Comparison of ENCODE assay signal across 12 cellular contexts in genomic region chr5:23332650-23333251, GRCh38.
A peak's percentile ranks its signal among the peaks of the same experiment; 100 is the strongest.
DNase-seq lines count a peak whose midpoint lies in the region; ATAC-seq and TF ChIP-seq lines count a peak whose summit lies in the region.
"Had no signal": no experiment of that assay in that cellular context is flagged by ENCODE, and none has a peak within 500 bp of the region (broad histone marks: within the 10 kb centered on the region; RNA-seq: fewer than 3 reads in every experiment).

No MANE protein-coding gene starts in this region.

- ATAC-seq in Panc1: no peak
- no peak for ATAC-seq in GM18873 (IDR thresholded peaks at IDR 0.05; ENCODE audit: low FRiP score, unreplicated experiment)

- TF ChIP-seq EP300 in tibial nerve (IDR thresholded peaks at IDR 0.05): no peak

- H3K9me3 ChIP-seq in Panc1 (ENCODE audit: control insufficient read depth, insufficient read depth, low read depth, low read length) (peaks cover 4% of the 10 kb centered on the region; the same call in 1 of the 2 replicates), tibial nerve (no peaks in the 10 kb centered on the region), uterus (no peaks in the 10 kb centered on the region)

- no peak overlapping the region for H3K4me3 ChIP-seq in Panc1 (ENCODE audit: low read depth in 2 of 2, low read length in 2 of 2)
- H3K4me3 ChIP-seq in fibroblast of mammary gland (ENCODE audit: control insufficient read depth, low read depth, low read length): no peak overlapping the region
- H3K4me3 ChIP-seq in tibial nerve: no peak overlapping the region
- no peak overlapping the region for H3K4me3 ChIP-seq in uterus

- H3K27me3 ChIP-seq in Panc1 (ENCODE audit: control insufficient read depth, insufficient read depth, low read length): no peaks in the 10 kb centered on the region
- H3K27me3 ChIP-seq in tibial nerve: no peaks in the 10 kb centered on the region
- no peaks in the 10 kb centered on the region for H3K27me3 ChIP-seq in uterus

- 10 to 12% methylated on average over 1 of the region's 1 CpG for WGBS in tibial nerve, 2 donors

- H3K4me1 ChIP-seq in Panc1 (ENCODE audit: control insufficient read depth, insufficient read depth, low read length): no peaks in the 10 kb centered on the region
- no peaks in the 10 kb centered on the region for H3K4me1 ChIP-seq in tibial nerve
- no peaks in the 10 kb centered on the region for H3K4me1 ChIP-seq in uterus

- POLR2A ChIA-PET in Panc1 (lab: Charles Lee): no interaction called here

- H3K36me3 ChIP-seq in Panc1 (ENCODE audit: control insufficient read depth, insufficient read depth, low read length): no peaks in the 10 kb centered on the region
- H3K36me3 ChIP-seq in tibial nerve: no peaks in the 10 kb centered on the region
- H3K36me3 ChIP-seq in uterus: no peaks in the 10 kb centered on the region

- TF ChIP-seq POLR2A in tibial nerve (IDR thresholded peaks at IDR 0.05) (no peak), uterus (IDR thresholded peaks at IDR 0.05) (no peak)

- no TSS peak for BruUV-seq in Panc1 (replicated peaks; lab: Mats Ljungman, UMichigan)

- CTCF ChIA-PET in Panc1 (lab: Charles Lee): no interaction called here

- in situ Hi-C loops in Panc1 (cut with HindIII; ENCODE audit: low pct_unique_long_range_greater_than_20kb, low sequenced_read_pairs): no loop called here

- DNase-seq in HT1080 (ENCODE audit: low read depth): peak; percentile 27
- no peak for DNase-seq in Panc1 (ENCODE audit: low read depth, low spot score)
- peak; percentile 55 for DNase-seq in fibroblast of mammary gland (ENCODE audit: low read depth)
- no peak for DNase-seq in tibial nerve (ENCODE audit: low spot score in 2 of 2)
- no peak for DNase-seq in activated naive CD4-positive, alpha-beta T cell (lab: John Stamatoyannopoulos, UW)
- no peak for DNase-seq in uterus
- DNase-seq: activated CD4-positive, alpha-beta T cell treated with anti-CD3 and anti-CD28 coated beads for 48 hours; midbrain; NCI-H2107; stimulated activated CD4-positive, alpha-beta T cell treated with anti-CD3 and anti-CD28 coated beads, Interleukin-15, amount 100 ng/mL, for 24 hours had no signal

- H3K27ac ChIP-seq in C4-2B (no peak overlapping the region), Panc1 (ENCODE audit: low read length) (no peak overlapping the region), tibial nerve (no peak overlapping the region), uterus (no peak overlapping the region)

- TF ChIP-seq CTCF in C4-2B (conservative IDR thresholded peaks at IDR 0.05): peak; percentile 55
- peak; percentile 29; the same call in 1 of the 2 replicates for TF ChIP-seq CTCF in Panc1 (IDR thresholded peaks at IDR 0.05)
- peak; percentile 62 for TF ChIP-seq CTCF in fibroblast of mammary gland (conservative IDR thresholded peaks at IDR 0.05; ENCODE audit: control insufficient read depth, insufficient read depth, low read depth, low read length)
- no peak for TF ChIP-seq CTCF in tibial nerve (IDR thresholded peaks at IDR 0.05)
- no peak for TF ChIP-seq CTCF in uterus (IDR thresholded peaks at IDR 0.05)

- intact Hi-C loops in Panc1 (cut with micrococcal nuclease; ENCODE audit: unreplicated experiment) (no loop called here), uterus (cut with DNase I; ENCODE audit: low total_unique reads) (no loop called here)

Comparison
In these comparisons a context has a peak if more than half of its experiments do, and no peak if none do; other contexts are left out.
1. CTCF ChIP-seq: peak in C4-2B (single experiment), Panc1 (single experiment) and fibroblast of mammary gland (single experiment); none in tibial nerve (0 of 5) and uterus (0 of 4).
2. DNase-seq: peak in HT1080 (single experiment) and fibroblast of mammary gland (single experiment); none in Panc1 (single experiment), tibial nerve (0 of 2), activated naive CD4-positive, alpha-beta T cell (0 of 4) and uterus (0 of 2).